Comparison of ENCODE assay signal across 1 cellular context in genomic region chr6:26553264-26553738, GRCh38.
TF ChIP-seq lines count a peak whose summit lies in the region.

No MANE protein-coding gene starts in this region.

TF ChIP-seq in HEK293, 187 proteins besides CTCF, POLR2A, EP300 and RAD21 (continued from another document and continues in another):
- TF ChIP-seq ZBTB10 (tag by site-specific recombination; IDR thresholded peaks at IDR 0.05) (no peak), SP2 (tag by site-specific recombination; IDR thresholded peaks at IDR 0.05) (no peak), TCF7L2 (IDR thresholded peaks at IDR 0.05; ENCODE audit: borderline replicate concordance, low read depth, low read length) (no peak), ZNF664 (tag by site-specific recombination; IDR thresholded peaks at IDR 0.05) (no peak), ZNF626 (tag by site-specific recombination; IDR thresholded peaks at IDR 0.05) (no peak), ZFHX2 (tag by site-specific recombination; conservative IDR thresholded peaks at IDR 0.05) (no peak), ZBTB21 (tag by site-specific recombination; IDR thresholded peaks at IDR 0.05) (no peak), ZNF426 (tag by site-specific recombination; IDR thresholded peaks at IDR 0.05) (no peak), ZNF211 (tag by site-specific recombination; IDR thresholded peaks at IDR 0.05; ENCODE audit: low read depth) (no peak), ZNF350 (tag by site-specific recombination; IDR thresholded peaks at IDR 0.05) (no peak), ZBTB48 (tag by site-specific recombination; IDR thresholded peaks at IDR 0.05) (peak; percentile 86), YY1 (tag by site-specific recombination; IDR thresholded peaks at IDR 0.05) (0 out of 2 replicates have a peak, but pooled peaks have one; percentile 38), KLF9 (tag by site-specific recombination; IDR thresholded peaks at IDR 0.05; ENCODE audit: low read depth) (0 out of 2 replicates have a peak, but pooled peaks have one; percentile 4), INSM2 (tag by site-specific recombination; IDR thresholded peaks at IDR 0.05) (peak; percentile 51; the same call in 1 of the 2 replicates), ZNF658 (tag by site-specific recombination; IDR thresholded peaks at IDR 0.05) (no peak), ZNF654 (tag by site-specific recombination; IDR thresholded peaks at IDR 0.05; ENCODE audit: low read depth) (no peak), PRDM1 (tag by site-specific recombination; IDR thresholded peaks at IDR 0.05) (no peak), HOXD13 (CRISPR knock-in tag; IDR thresholded peaks at IDR 0.05; ENCODE audit: borderline replicate concordance) (no peak), ZNF146 (tag by site-specific recombination; IDR thresholded peaks at IDR 0.05) (no peak), ZNF660 (tag by site-specific recombination; IDR thresholded peaks at IDR 0.05) (peak; percentile 21; the same call in 1 of the 2 replicates), ZNF76 (tag by site-specific recombination; IDR thresholded peaks at IDR 0.05; ENCODE audit: borderline replicate concordance, low read depth) (peak; percentile 28; the same call in 1 of the 2 replicates), KLF16 (tag by site-specific recombination; IDR thresholded peaks at IDR 0.05) (no peak), ZNF571 (tag by site-specific recombination; IDR thresholded peaks at IDR 0.05) (no peak), TRIM28 (IDR thresholded peaks at IDR 0.05; ENCODE audit: borderline replicate concordance, low read length) (no peak), EGR2 (tag by site-specific recombination; IDR thresholded peaks at IDR 0.05; ENCODE audit: low read depth) (no peak), ZNF670 (tag by site-specific recombination; IDR thresholded peaks at IDR 0.05; ENCODE audit: low read depth) (no peak), ZNF776 (tag by site-specific recombination; IDR thresholded peaks at IDR 0.05; ENCODE audit: borderline replicate concordance) (no peak), ZNF16 (tag by site-specific recombination; IDR thresholded peaks at IDR 0.05; ENCODE audit: low read depth) (no peak), ZNF404 (tag by site-specific recombination; IDR thresholded peaks at IDR 0.05) (no peak), ZNF768 (tag by site-specific recombination; IDR thresholded peaks at IDR 0.05) (no peak), ZNF701 (tag by site-specific recombination; IDR thresholded peaks at IDR 0.05) (no peak), RBAK (tag by site-specific recombination; IDR thresholded peaks at IDR 0.05) (no peak), ZNF132 (tag by site-specific recombination; IDR thresholded peaks at IDR 0.05; ENCODE audit: borderline replicate concordance) (no peak), ZNF292 (tag by site-specific recombination; IDR thresholded peaks at IDR 0.05; ENCODE audit: borderline replicate concordance, low read depth) (no peak), KLF10 (tag by site-specific recombination; IDR thresholded peaks at IDR 0.05) (peak; percentile 12; the same call in 1 of the 2 replicates), ZSCAN30 (tag by site-specific recombination; IDR thresholded peaks at IDR 0.05) (peak; percentile 50), REPIN1 (tag by site-specific recombination; IDR thresholded peaks at IDR 0.05; ENCODE audit: low read depth) (no peak; the same call in 1 of the 2 replicates), ZNF341 (tag by site-specific recombination; IDR thresholded peaks at IDR 0.05; ENCODE audit: low read depth) (no peak), ZNF155 (tag by site-specific recombination; IDR thresholded peaks at IDR 0.05) (no peak), ZFP3 (tag by site-specific recombination; IDR thresholded peaks at IDR 0.05; ENCODE audit: low read depth) (no peak), ZNF580 (tag by site-specific recombination; IDR thresholded peaks at IDR 0.05) (peak; percentile 95), ZNF624 (tag by site-specific recombination; IDR thresholded peaks at IDR 0.05) (0 out of 2 replicates have a peak, but pooled peaks have one; percentile 18), ZNF266 (tag by site-specific recombination; IDR thresholded peaks at IDR 0.05; ENCODE audit: low read depth) (no peak), BCL11A (tag by site-specific recombination; IDR thresholded peaks at IDR 0.05; ENCODE audit: low read depth) (no peak), ZNF24 (tag by site-specific recombination; IDR thresholded peaks at IDR 0.05) (no peak), ZNF10 (tag by site-specific recombination; IDR thresholded peaks at IDR 0.05) (peak; percentile 84), ZNF707 (tag by site-specific recombination; IDR thresholded peaks at IDR 0.05) (no peak)
- TF ChIP-seq, protein P1, sequence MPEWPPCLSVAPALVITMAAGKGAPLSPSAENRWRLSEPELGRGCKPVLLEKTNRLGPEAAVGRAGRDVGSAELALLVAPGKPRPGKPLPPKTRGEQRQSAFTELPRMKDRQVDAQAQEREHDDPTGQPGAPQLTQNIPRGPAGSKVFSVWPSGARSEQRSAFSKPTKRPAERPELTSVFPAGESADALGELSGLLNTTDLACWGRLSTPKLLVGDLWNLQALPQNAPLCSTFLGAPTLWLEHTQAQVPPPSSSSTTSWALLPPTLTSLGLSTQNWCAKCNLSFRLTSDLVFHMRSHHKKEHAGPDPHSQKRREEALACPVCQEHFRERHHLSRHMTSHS (tag by site-specific recombination; IDR thresholded peaks at IDR 0.05), result no peak
- TF ChIP-seq, protein P2, sequence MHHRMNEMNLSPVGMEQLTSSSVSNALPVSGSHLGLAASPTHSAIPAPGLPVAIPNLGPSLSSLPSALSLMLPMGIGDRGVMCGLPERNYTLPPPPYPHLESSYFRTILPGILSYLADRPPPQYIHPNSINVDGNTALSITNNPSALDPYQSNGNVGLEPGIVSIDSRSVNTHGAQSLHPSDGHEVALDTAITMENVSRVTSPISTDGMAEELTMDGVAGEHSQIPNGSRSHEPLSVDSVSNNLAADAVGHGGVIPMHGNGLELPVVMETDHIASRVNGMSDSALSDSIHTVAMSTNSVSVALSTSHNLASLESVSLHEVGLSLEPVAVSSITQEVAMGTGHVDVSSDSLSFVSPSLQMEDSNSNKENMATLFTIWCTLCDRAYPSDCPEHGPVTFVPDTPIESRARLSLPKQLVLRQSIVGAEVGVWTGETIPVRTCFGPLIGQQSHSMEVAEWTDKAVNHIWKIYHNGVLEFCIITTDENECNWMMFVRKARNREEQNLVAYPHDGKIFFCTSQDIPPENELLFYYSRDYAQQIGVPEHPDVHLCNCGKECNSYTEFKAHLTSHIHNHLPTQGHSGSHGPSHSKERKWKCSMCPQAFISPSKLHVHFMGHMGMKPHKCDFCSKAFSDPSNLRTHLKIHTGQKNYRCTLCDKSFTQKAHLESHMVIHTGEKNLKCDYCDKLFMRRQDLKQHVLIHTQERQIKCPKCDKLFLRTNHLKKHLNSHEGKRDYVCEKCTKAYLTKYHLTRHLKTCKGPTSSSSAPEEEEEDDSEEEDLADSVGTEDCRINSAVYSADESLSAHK (tag by site-specific recombination; IDR thresholded peaks at IDR 0.05), result peak; percentile 83
- TF ChIP-seq, protein P3, sequence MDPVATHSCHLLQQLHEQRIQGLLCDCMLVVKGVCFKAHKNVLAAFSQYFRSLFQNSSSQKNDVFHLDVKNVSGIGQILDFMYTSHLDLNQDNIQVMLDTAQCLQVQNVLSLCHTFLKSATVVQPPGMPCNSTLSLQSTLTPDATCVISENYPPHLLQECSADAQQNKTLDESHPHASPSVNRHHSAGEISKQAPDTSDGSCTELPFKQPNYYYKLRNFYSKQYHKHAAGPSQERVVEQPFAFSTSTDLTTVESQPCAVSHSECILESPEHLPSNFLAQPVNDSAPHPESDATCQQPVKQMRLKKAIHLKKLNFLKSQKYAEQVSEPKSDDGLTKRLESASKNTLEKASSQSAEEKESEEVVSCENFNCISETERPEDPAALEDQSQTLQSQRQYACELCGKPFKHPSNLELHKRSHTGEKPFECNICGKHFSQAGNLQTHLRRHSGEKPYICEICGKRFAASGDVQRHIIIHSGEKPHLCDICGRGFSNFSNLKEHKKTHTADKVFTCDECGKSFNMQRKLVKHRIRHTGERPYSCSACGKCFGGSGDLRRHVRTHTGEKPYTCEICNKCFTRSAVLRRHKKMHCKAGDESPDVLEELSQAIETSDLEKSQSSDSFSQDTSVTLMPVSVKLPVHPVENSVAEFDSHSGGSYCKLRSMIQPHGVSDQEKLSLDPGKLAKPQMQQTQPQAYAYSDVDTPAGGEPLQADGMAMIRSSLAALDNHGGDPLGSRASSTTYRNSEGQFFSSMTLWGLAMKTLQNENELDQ (tag by site-specific recombination; IDR thresholded peaks at IDR 0.05; ENCODE audit: low read depth), result no peak
- TF ChIP-seq, protein P4, sequence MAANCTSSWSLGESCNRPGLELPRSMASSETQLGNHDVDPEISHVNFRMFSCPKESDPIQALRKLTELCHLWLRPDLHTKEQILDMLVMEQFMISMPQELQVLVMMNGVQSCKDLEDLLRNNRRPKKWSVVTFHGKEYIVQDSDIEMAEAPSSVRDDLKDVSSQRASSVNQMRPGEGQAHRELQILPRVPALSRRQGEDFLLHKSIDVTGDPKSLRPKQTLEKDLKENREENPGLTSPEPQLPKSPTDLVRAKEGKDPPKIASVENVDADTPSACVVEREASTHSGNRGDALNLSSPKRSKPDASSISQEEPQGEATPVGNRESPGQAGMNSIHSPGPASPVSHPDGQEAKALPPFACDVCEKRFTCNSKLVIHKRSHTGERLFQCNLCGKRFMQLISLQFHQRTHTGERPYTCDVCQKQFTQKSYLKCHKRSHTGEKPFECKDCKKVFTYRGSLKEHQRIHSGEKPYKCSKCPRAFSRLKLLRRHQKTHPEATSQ (tag by site-specific recombination; IDR thresholded peaks at IDR 0.05), result no peak
- TF ChIP-seq, protein P5, sequence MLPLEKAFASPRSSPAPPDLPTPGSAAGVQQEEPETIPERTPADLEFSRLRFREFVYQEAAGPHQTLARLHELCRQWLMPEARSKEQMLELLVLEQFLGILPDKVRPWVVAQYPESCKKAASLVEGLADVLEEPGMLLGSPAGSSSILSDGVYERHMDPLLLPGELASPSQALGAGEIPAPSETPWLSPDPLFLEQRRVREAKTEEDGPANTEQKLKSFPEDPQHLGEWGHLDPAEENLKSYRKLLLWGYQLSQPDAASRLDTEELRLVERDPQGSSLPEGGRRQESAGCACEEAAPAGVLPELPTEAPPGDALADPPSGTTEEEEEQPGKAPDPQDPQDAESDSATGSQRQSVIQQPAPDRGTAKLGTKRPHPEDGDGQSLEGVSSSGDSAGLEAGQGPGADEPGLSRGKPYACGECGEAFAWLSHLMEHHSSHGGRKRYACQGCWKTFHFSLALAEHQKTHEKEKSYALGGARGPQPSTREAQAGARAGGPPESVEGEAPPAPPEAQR (tag by site-specific recombination; IDR thresholded peaks at IDR 0.05), result no peak
- TF ChIP-seq, protein P6, sequence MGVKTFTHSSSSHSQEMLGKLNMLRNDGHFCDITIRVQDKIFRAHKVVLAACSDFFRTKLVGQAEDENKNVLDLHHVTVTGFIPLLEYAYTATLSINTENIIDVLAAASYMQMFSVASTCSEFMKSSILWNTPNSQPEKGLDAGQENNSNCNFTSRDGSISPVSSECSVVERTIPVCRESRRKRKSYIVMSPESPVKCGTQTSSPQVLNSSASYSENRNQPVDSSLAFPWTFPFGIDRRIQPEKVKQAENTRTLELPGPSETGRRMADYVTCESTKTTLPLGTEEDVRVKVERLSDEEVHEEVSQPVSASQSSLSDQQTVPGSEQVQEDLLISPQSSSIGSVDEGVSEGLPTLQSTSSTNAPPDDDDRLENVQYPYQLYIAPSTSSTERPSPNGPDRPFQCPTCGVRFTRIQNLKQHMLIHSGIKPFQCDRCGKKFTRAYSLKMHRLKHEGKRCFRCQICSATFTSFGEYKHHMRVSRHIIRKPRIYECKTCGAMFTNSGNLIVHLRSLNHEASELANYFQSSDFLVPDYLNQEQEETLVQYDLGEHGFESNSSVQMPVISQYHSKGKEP (tag by site-specific recombination; IDR thresholded peaks at IDR 0.05), result peak; percentile 48; the same call in 1 of the 2 replicates
